28 cellular contexts compared by ENCODE assay signal in the genomic region with DNA sequence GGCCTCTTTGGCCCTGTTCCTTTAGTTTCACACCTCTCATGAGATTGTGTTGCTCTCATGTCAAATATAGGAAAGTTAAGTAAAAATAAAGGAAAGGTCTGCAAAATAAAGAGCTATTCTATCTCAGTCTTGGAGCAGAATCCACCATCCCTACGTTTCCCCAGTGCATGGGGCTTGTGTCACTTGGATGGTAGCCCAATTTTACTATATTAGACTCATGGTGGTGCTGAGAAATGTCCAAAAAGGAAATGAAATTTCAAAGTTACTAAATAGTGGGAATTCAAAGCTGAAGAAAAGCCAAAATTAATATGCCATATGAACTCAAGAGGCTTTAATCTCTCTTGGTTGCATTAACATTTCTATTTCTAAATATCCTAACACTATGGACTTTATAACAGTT.
"Had no signal": no experiment of that assay in that cellular context is flagged by ENCODE, and none has a peak within 500 bp of the region (broad histone marks: within the 10 kb centered on the region; RNA-seq: fewer than 3 reads in every experiment).

No MANE protein-coding gene starts in this region.

- ATAC-seq: activated CD8-positive, alpha-beta memory T cell treated with anti-CD3 and anti-CD28 coated beads, Interleukin-2, amount 10 ng/mL, durations not matched to agents 7 days and 5 days; activated CD8-positive, alpha-beta T cell treated with anti-CD3 and anti-CD28 coated beads for 36 hours; body of pancreas; gastroesophageal sphincter; heart left ventricle; left colon; mucosa of descending colon; right lobe of liver; stimulated activated naive B cell treated with anti-CD40 and anti-IgM and Interleukin-4, amounts not matched to agents 10 μg/mL and 1 μg/mL and 100 μg/mL, for 72 hours had no signal

- DNase-seq: activated CD4-positive, alpha-beta T cell treated with anti-CD3 and anti-CD28 coated beads, Interleukin-2, amount 10 ng/mL, durations not matched to agents 7 days and 5 days; activated CD4-positive, CD25-positive, alpha-beta regulatory T cell treated with anti-CD3 and anti-CD28 coated beads, Interleukin-2, amount 50 U/mL, for 72 hours; activated CD8-positive, alpha-beta memory T cell treated with anti-CD3 and anti-CD28 coated beads, Interleukin-2, amount 10 ng/mL, durations not matched to agents 7 days and 5 days; activated CD8-positive, alpha-beta T cell treated with anti-CD3 and anti-CD28 coated beads for 36 hours; activated effector memory CD4-positive, alpha-beta T cell treated with anti-CD3 and anti-CD28 coated beads, Interleukin-2, amount 50 U/mL, for 16 hours; activated naive CD4-positive, alpha-beta T cell treated with anti-CD3 and anti-CD28 coated beads, Interleukin-2, amount 10 ng/mL, durations not matched to agents 7 days and 5 days; activated T-cell treated with anti-CD3 and anti-CD28 coated beads for 4 hours; anterior cingulate cortex; body of pancreas; central memory CD4-positive, alpha-beta T cell; colonic mucosa; dorsolateral prefrontal cortex; heart left ventricle; islet precursor cell; left colon; mesendoderm; mucosa of descending colon; nucleus accumbens; posterior cingulate gyrus; right lobe of liver; stimulated activated CD4-positive, alpha-beta T cell treated with anti-CD3 and anti-CD28 coated beads, Interleukin-15, amount 100 ng/mL, for 24 hours; stimulated activated CD8-positive, alpha-beta memory T cell treated with anti-CD3 and anti-CD28 coated beads, Interleukin-4, amount 100 ng/mL, for 48 hours; stimulated activated naive B cell treated with anti-CD40 and anti-IgM and Interleukin-4, amounts not matched to agents 10 μg/mL and 1 μg/mL and 100 μg/mL, for 72 hours; testis; trophoblast cell; uterus had no signal

- H3K36me3 ChIP-seq: colonic mucosa, gastroesophageal sphincter, heart left ventricle, right lobe of liver, uterus had no signal

- H3K4me3 Mint-ChIP-seq: activated CD4-positive, alpha-beta T cell treated with anti-CD3 and anti-CD28 coated beads, Interleukin-2, amount 10 ng/mL, durations not matched to agents 7 days and 5 days; activated CD8-positive, alpha-beta memory T cell treated with anti-CD3 and anti-CD28 coated beads, Interleukin-2, amount 10 ng/mL, durations not matched to agents 7 days and 5 days; activated CD8-positive, alpha-beta T cell treated with anti-CD3 and anti-CD28 coated beads for 36 hours; activated naive CD4-positive, alpha-beta T cell treated with anti-CD3 and anti-CD28 coated beads, Interleukin-2, amount 10 ng/mL, durations not matched to agents 7 days and 5 days; stimulated activated naive B cell treated with anti-CD40 and anti-IgM and Interleukin-4, amounts not matched to agents 10 μg/mL and 1 μg/mL and 100 μg/mL, for 72 hours had no signal

- H3K27ac Mint-ChIP-seq: activated CD4-positive, alpha-beta T cell treated with anti-CD3 and anti-CD28 coated beads, Interleukin-2, amount 10 ng/mL, durations not matched to agents 7 days and 5 days; activated CD8-positive, alpha-beta memory T cell treated with anti-CD3 and anti-CD28 coated beads, Interleukin-2, amount 10 ng/mL, durations not matched to agents 7 days and 5 days; activated CD8-positive, alpha-beta T cell treated with anti-CD3 and anti-CD28 coated beads for 36 hours; activated naive CD4-positive, alpha-beta T cell treated with anti-CD3 and anti-CD28 coated beads, Interleukin-2, amount 10 ng/mL, durations not matched to agents 7 days and 5 days; stimulated activated naive B cell treated with anti-CD40 and anti-IgM and Interleukin-4, amounts not matched to agents 10 μg/mL and 1 μg/mL and 100 μg/mL, for 72 hours had no signal

- H3K36me3 Mint-ChIP-seq: activated CD8-positive, alpha-beta memory T cell treated with anti-CD3 and anti-CD28 coated beads, Interleukin-2, amount 10 ng/mL, durations not matched to agents 7 days and 5 days; activated naive CD4-positive, alpha-beta T cell treated with anti-CD3 and anti-CD28 coated beads, Interleukin-2, amount 10 ng/mL, durations not matched to agents 7 days and 5 days; stimulated activated naive B cell treated with anti-CD40 and anti-IgM and Interleukin-4, amounts not matched to agents 10 μg/mL and 1 μg/mL and 100 μg/mL, for 72 hours had no signal

- H3K9me3 ChIP-seq: body of pancreas, colonic mucosa, gastroesophageal sphincter, heart left ventricle, mucosa of descending colon, right lobe of liver, testis, uterus had no signal

- H3K4me3 ChIP-seq: body of pancreas, colonic mucosa, dorsolateral prefrontal cortex, gastroesophageal sphincter, heart left ventricle, mucosa of descending colon, right lobe of liver, smooth muscle cell, testis, uterus had no signal

- H3K4me1 Mint-ChIP-seq: activated CD4-positive, alpha-beta T cell treated with anti-CD3 and anti-CD28 coated beads, Interleukin-2, amount 10 ng/mL, durations not matched to agents 7 days and 5 days; activated CD8-positive, alpha-beta memory T cell treated with anti-CD3 and anti-CD28 coated beads, Interleukin-2, amount 10 ng/mL, durations not matched to agents 7 days and 5 days; activated naive CD4-positive, alpha-beta T cell treated with anti-CD3 and anti-CD28 coated beads, Interleukin-2, amount 10 ng/mL, durations not matched to agents 7 days and 5 days; stimulated activated naive B cell treated with anti-CD40 and anti-IgM and Interleukin-4, amounts not matched to agents 10 μg/mL and 1 μg/mL and 100 μg/mL, for 72 hours had no signal

- H3K4me1 ChIP-seq: body of pancreas, colonic mucosa, right lobe of liver, testis, uterus had no signal

- H3K9me3 Mint-ChIP-seq: activated CD4-positive, alpha-beta T cell treated with anti-CD3 and anti-CD28 coated beads, Interleukin-2, amount 10 ng/mL, durations not matched to agents 7 days and 5 days; activated CD8-positive, alpha-beta T cell treated with anti-CD3 and anti-CD28 coated beads for 36 hours; activated naive CD4-positive, alpha-beta T cell treated with anti-CD3 and anti-CD28 coated beads, Interleukin-2, amount 10 ng/mL, durations not matched to agents 7 days and 5 days; stimulated activated naive B cell treated with anti-CD40 and anti-IgM and Interleukin-4, amounts not matched to agents 10 μg/mL and 1 μg/mL and 100 μg/mL, for 72 hours had no signal

- H3K27me3 ChIP-seq: body of pancreas, colonic mucosa, dorsolateral prefrontal cortex, gastroesophageal sphincter, heart left ventricle, right lobe of liver, testis, uterus had no signal

- H3K27ac ChIP-seq: body of pancreas, colonic mucosa, dorsolateral prefrontal cortex, gastroesophageal sphincter, heart left ventricle, right lobe of liver, testis, uterus had no signal

- H3K27me3 Mint-ChIP-seq: activated CD4-positive, alpha-beta T cell treated with anti-CD3 and anti-CD28 coated beads, Interleukin-2, amount 10 ng/mL, durations not matched to agents 7 days and 5 days; activated CD8-positive, alpha-beta memory T cell treated with anti-CD3 and anti-CD28 coated beads, Interleukin-2, amount 10 ng/mL, durations not matched to agents 7 days and 5 days; activated CD8-positive, alpha-beta T cell treated with anti-CD3 and anti-CD28 coated beads for 36 hours; activated naive CD4-positive, alpha-beta T cell treated with anti-CD3 and anti-CD28 coated beads, Interleukin-2, amount 10 ng/mL, durations not matched to agents 7 days and 5 days; stimulated activated naive B cell treated with anti-CD40 and anti-IgM and Interleukin-4, amounts not matched to agents 10 μg/mL and 1 μg/mL and 100 μg/mL, for 72 hours had no signal
